In genomic region chr17:37087683-37088082, GRCh38 we compare ENCODE assay signal across 1 cellular context.
TF ChIP-seq lines count a peak whose summit lies in the region.

No MANE protein-coding gene starts in this region.

TF ChIP-seq in GM23338, 12 proteins besides CTCF, POLR2A, EP300 and RAD21 (continued from another document):
- TF ChIP-seq ZNF462 (CRISPR knock-in tag; IDR thresholded peaks at IDR 0.05) (no peak), STAT1 (IDR thresholded peaks at IDR 0.05; ENCODE audit: unreplicated experiment) (no peak), POLR2AphosphoS5 (IDR thresholded peaks at IDR 0.05; ENCODE audit: low read depth) (no peak), NANOG (IDR thresholded peaks at IDR 0.05; ENCODE audit: borderline replicate concordance) (no peak), EZH2phosphoT487 (IDR thresholded peaks at IDR 0.05; ENCODE audit: unreplicated experiment) (no peak), CREB1 (CRISPR knock-in tag; IDR thresholded peaks at IDR 0.05; ENCODE audit: low read depth) (no peak), ZNF114 (CRISPR knock-in tag; IDR thresholded peaks at IDR 0.05) (no peak)
- TF ChIP-seq, protein P1, sequence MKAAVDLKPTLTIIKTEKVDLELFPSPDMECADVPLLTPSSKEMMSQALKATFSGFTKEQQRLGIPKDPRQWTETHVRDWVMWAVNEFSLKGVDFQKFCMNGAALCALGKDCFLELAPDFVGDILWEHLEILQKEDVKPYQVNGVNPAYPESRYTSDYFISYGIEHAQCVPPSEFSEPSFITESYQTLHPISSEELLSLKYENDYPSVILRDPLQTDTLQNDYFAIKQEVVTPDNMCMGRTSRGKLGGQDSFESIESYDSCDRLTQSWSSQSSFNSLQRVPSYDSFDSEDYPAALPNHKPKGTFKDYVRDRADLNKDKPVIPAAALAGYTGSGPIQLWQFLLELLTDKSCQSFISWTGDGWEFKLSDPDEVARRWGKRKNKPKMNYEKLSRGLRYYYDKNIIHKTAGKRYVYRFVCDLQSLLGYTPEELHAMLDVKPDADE (IDR thresholded peaks at IDR 0.05) = no peak
